In the genomic region with DNA sequence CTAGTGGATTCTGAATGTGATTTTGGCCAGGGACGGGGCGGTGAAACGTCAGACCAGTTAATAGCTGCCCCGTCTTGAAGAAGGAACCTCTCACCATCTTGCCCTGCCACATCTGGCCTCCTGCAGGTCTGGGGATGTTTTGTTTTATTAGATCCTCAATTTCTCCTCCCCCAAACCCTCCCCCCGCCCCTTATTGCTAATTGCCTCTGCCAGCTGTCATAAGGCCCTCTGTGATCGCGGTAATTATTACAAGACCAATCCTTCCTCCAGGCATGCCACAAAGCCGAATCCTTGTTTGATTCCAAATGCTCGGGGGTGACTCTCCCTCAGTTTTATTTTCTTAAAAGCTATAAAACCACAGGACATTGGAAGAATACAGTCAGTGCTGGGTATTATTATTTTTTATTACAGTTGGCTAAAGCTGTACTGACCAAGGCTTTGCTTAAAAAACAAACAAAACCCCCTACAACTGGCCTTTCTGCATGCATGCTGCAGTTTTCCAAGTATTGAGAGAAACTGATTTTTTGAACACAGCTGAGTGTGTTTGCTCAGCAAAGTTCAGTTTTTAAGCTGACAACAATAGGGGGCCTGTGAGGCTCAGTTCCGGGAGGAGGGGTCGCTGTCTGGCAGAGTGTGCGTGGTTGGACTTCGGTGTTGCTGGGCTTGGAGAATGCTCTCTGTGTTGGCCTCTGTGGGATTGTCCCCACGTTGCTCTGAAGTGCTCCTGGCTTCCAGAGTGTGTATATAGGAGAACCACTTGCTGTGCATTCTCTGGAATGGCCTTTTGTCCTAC, we compare ENCODE assay signal across 8 cellular contexts. TPM values are rescaled to one million over a fixed set of nuclear protein-coding genes. Genes with fewer than 3 reads are reported as not detected.
DNase-seq lines count a peak whose midpoint lies in the region; ATAC-seq, FAIRE-seq and TF ChIP-seq lines count a peak whose summit lies in the region.

No MANE protein-coding gene starts in this region.

- 54% methylated on average over 13 of the region's 14 CpGs for WGBS in esophagus muscularis mucosa
- 27% methylated on average over 14 of the region's 14 CpGs for WGBS in prostate gland

- FAIRE-seq in GM12891 (lab: Jason Lieb, UNC) = no peak

- DNase-seq in AG08396 (ENCODE audit: low spot score) (peak; percentile 45), GM12891 (ENCODE audit: insufficient read length, low spot score) (no peak), Peyer's patch (peak in 1 of 3 donors; percentile 36), esophagus muscularis mucosa (ENCODE audit: extremely low spot score) (no peak), pons (ENCODE audit: low spot score) (peak; percentile 54), prostate gland (ENCODE audit: low spot score) (no peak)

- H3K4me3 ChIP-seq in Peyer's patch = peak overlapping the region; percentile 78 to 92 (median 87)
- H3K4me3 ChIP-seq in esophagus muscularis mucosa = peak overlapping the region; percentile 81 to 93 (median 88)
- peak overlapping the region in 1 of 2 donors; percentile 63 for H3K4me3 ChIP-seq in prostate gland

- H3K27ac ChIP-seq in Peyer's patch (peak overlapping the region in 1 of 4 donors; percentile 84), esophagus muscularis mucosa (replicated peaks in 1 of 4) (no peak overlapping the region), prostate gland (peak overlapping the region in 1 of 2 donors; percentile 74)

- TF ChIP-seq EP300 in esophagus muscularis mucosa (IDR thresholded peaks at IDR 0.05) = no peak

- ATAC-seq in GM19463 (IDR thresholded peaks at IDR 0.05; ENCODE audit: unreplicated experiment) (no peak), HG02623 (IDR thresholded peaks at IDR 0.05; ENCODE audit: unreplicated experiment) (no peak)

- H3K4me1 ChIP-seq in Peyer's patch (peaks cover 0 to 16% (median 5%) of the 10 kb centered on the region in 4 donors), esophagus muscularis mucosa (peaks cover 23 to 40% (median 32%) of the 10 kb centered on the region in 4 donors), prostate gland (replicated peaks) (peaks cover 2% of the 10 kb centered on the region)

- H3K27me3 ChIP-seq in Peyer's patch (no peaks in the 10 kb centered on the region), esophagus muscularis mucosa (no peaks in the 10 kb centered on the region), prostate gland (replicated peaks; ENCODE audit: insufficient read depth) (no peaks in the 10 kb centered on the region)

- H3K36me3 ChIP-seq in Peyer's patch (no peaks in the 10 kb centered on the region), esophagus muscularis mucosa (no peaks in the 10 kb centered on the region), prostate gland (no peaks in the 10 kb centered on the region)

- intact Hi-C loops in esophagus muscularis mucosa (cut with DNase I) = loop anchor here (5.0 to 10.0 kb wide), 3 partner anchors 99 to 223 kb away; no protein-coding TSS in a partner anchor
- intact Hi-C loops in prostate gland (cut with DNase I) = loop anchor here (5.0 to 10.0 kb wide), 3 partner anchors 103 to 216 kb away; no protein-coding TSS in a partner anchor

- peak; percentile 76 for TF ChIP-seq POLR2A in GM12891 (IDR thresholded peaks at IDR 0.05; ENCODE audit: low read depth, low read length)
- no peak for TF ChIP-seq POLR2A in Peyer's patch (IDR thresholded peaks at IDR 0.05)
- no peak for TF ChIP-seq POLR2A in esophagus muscularis mucosa (IDR thresholded peaks at IDR 0.05; ENCODE audit: low read depth)
- TF ChIP-seq POLR2A in prostate gland (IDR thresholded peaks at IDR 0.05) = no peak

- H3K9me3 ChIP-seq in Peyer's patch (no peaks in the 10 kb centered on the region), esophagus muscularis mucosa (no peaks in the 10 kb centered on the region), prostate gland (no peaks in the 10 kb centered on the region)

- TF ChIP-seq CTCF in Peyer's patch (IDR thresholded peaks at IDR 0.05) (no peak), esophagus muscularis mucosa (IDR thresholded peaks at IDR 0.05) (no peak), prostate gland (IDR thresholded peaks at IDR 0.05) (no peak)

TF ChIP-seq in GM12891, 5 proteins besides CTCF, POLR2A, EP300 and RAD21:
- TF ChIP-seq PAX5 (IDR thresholded peaks at IDR 0.05; ENCODE audit: insufficient read depth, low read length, severe bottlenecking) (no peak), POLR2AphosphoS5 (IDR thresholded peaks at IDR 0.05; ENCODE audit: low read depth, low read length) (peak; percentile 66; the same call in 1 of the 2 replicates)

RNA-seq across cellular contexts. Expression of a gene that starts 1.7 kb away (rescaled TPM):
- polyA plus RNA-seq in GM12891 (2012; ENCODE audit: low read depth, missing spikeins) = 20.4 TPM
- total RNA-seq in Peyer's patch (10 to 100 TPM; 26.6 to 64.4 (median 42.2) TPM), esophagus muscularis mucosa (10 to 100 TPM; 13.3 to 18.9 (median 13.7) TPM), prostate gland (10 to 100 TPM; 11.5 to 23.7 TPM)

Comparison
In these comparisons a context has a peak if more than half of its experiments do, and no peak if none do; other contexts are left out.
1. DNase-seq: peak in AG08396 (single experiment) and pons (single experiment); none in GM12891 (single experiment), esophagus muscularis mucosa (single experiment) and prostate gland (single experiment).